Comparison of ENCODE assay signal across 8 cellular contexts in the genomic region with DNA sequence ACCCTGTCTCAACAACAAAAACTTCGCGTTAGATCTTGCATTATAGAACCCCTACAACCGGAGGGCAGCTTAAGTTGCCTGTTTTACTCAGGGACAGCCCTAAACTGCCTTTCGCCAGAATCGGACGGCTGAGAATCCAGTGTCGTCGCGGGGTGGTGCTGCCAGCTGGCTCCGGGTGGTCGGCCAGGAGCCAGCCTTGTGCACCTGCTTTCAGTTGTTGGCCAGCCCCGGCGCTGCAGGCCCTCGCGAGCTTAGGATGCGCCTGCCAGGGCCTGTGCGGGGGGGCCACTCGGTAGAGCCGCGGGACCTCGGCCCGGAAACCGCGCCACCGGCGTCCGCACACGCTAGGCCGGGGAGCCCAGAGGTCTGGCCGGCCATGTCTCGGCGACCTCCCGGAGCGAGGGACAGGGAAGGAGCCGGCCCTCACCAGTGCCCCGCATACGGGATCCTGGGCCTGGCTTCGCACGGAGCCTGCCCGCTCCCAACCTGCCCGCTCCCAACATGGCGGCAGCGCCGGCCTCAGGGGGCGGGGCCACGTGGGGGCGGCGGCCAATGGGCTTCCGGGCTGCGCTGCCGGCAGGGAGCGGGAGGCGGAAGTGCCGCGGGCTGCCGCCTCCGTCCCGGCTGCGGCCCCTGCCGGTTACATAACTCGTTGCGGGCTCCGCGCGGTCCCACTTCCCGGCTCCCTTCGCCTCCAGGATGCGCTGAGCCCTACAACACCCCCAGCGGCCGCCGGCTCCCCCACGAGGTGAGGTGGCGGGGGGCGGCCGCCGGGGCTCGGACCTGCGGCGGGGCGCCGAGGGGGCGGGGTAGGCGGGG. TPM values are rescaled to one million over a fixed set of nuclear protein-coding genes. Genes with fewer than 3 reads are reported as not detected.
A peak's percentile ranks its signal among the peaks of the same experiment; 100 is the strongest.
DNase-seq lines count a peak whose midpoint lies in the region; ATAC-seq and TF ChIP-seq lines count a peak whose summit lies in the region.

No MANE protein-coding gene starts in this region.

- H3K4me3 ChIP-seq in cardiac fibroblast (replicated peaks in 1 of 2; ENCODE audit: low read depth in 2 of 2, low read length in 2 of 2), result peak overlapping the region; percentile 50 to 78

- ATAC-seq in GM18907 (IDR thresholded peaks at IDR 0.05; ENCODE audit: unreplicated experiment) (peak; percentile 75), HG03139 (IDR thresholded peaks at IDR 0.05; ENCODE audit: unreplicated experiment) (peak; percentile 51), activated B cell treated with CpG ODN at 0.5 μM for 24 hours (ENCODE audit: low read depth) (peak; percentile 90)

- no peaks in the 10 kb centered on the region for H3K27me3 Mint-ChIP-seq in activated B cell treated with CpG ODN at 0.5 μM for 24 hours

- intact Hi-C loops in activated B cell treated with CpG ODN at 0.5 μM for 24 hours (cut with micrococcal nuclease), result loop anchor here (1.0 to 2.0 kb wide), 6 partner anchors 14 to 193 kb away; partner anchors contain the start of genes NAA60, TIGD7, ZNF174 and ZNF597

- peak overlapping the region; percentile 82 for H3K4me3 Mint-ChIP-seq in activated B cell treated with CpG ODN at 0.5 μM for 24 hours

- CTCF ChIA-PET in activated B cell treated with CpG ODN at 0.5 μM for 24 hours (lab: Charles Lee), result interaction anchor here (0.8 to 1.1 kb wide), 2 partner anchors 30 to 56 kb away, joined by 3 to 6 read pairs; partner anchors contain the start of genes ZNF174 and ZSCAN32

- no peaks in the 10 kb centered on the region for H3K36me3 Mint-ChIP-seq in activated B cell treated with CpG ODN at 0.5 μM for 24 hours (ENCODE audit: low read depth)

- H3K4me1 Mint-ChIP-seq in activated B cell treated with CpG ODN at 0.5 μM for 24 hours, result peaks cover 44% of the 10 kb centered on the region

- H3K27ac Mint-ChIP-seq in activated B cell treated with CpG ODN at 0.5 μM for 24 hours, result peak overlapping the region; percentile 85

- TF ChIP-seq CTCF in AG09319 (IDR thresholded peaks at IDR 0.05; ENCODE audit: low read depth, low read length) (peak; percentile 35), activated B cell treated with CpG ODN at 0.5 μM for 24 hours (IDR thresholded peaks at IDR 0.05) (no peak), cardiac fibroblast (IDR thresholded peaks at IDR 0.05; ENCODE audit: low read depth, low read length) (peak; percentile 28)

- no peaks in the 10 kb centered on the region for H3K9me3 Mint-ChIP-seq in activated B cell treated with CpG ODN at 0.5 μM for 24 hours

- peak; percentile 69 for DNase-seq in AG09319 (ENCODE audit: extremely low read depth, low read depth)
- peak; percentile 84 for DNase-seq in NCI-H2171 treated with DMSO at 0.1 percent for 48 hours (lab: John Stamatoyannopoulos, UW)
- peak; percentile 91 for DNase-seq in activated B cell treated with CpG ODN at 0.5 μM for 24 hours
- DNase-seq in cardiac fibroblast (ENCODE audit: low read depth in 2 of 2), result peak; percentile 89 to 92
- DNase-seq in islet precursor cell, result peak; percentile 93
- DNase-seq in stimulated activated CD4-positive, alpha-beta T cell treated with anti-CD3 and anti-CD28 coated beads, Interleukin-12 subunit alpha, Interleukin-12 subunit beta, amount 100 ng/mL, for 4 hours, result peak; percentile 90

- POLR2A ChIA-PET in activated B cell treated with CpG ODN at 0.5 μM for 24 hours (lab: Charles Lee), result interaction anchor here (0.6 to 2.0 kb wide), 21 partner anchors 13 to 351 kb away, joined by 3 to 24 read pairs (median 5); partner anchors contain the start of genes CLUAP1, NAA60, TIGD7 and ZNF174

RNA-seq across cellular contexts. Expression of gene NAA60, which starts 14.2 kb away (rescaled TPM):
- total RNA-seq in activated B cell treated with CpG ODN at 0.5 μM for 24 hours, result 44.1 and 48.0 TPM in 2 replicates

RNA-seq across cellular contexts. Expression of gene ZNF597, which starts 14.3 kb away (rescaled TPM):
- total RNA-seq in activated B cell treated with CpG ODN at 0.5 μM for 24 hours, result 3.6 and 4.2 TPM in 2 replicates

RNA-seq across cellular contexts. Expression of gene C16orf90, which starts 37.6 kb away (rescaled TPM):
- not detected in 2 replicates for total RNA-seq in activated B cell treated with CpG ODN at 0.5 μM for 24 hours

RNA-seq across cellular contexts. Expression of gene CLUAP1, which starts 43.2 kb away (rescaled TPM):
- 8.5 and 10.5 TPM in 2 replicates for total RNA-seq in activated B cell treated with CpG ODN at 0.5 μM for 24 hours

RNA-seq across cellular contexts. Expression of gene ZNF174, which starts 56.6 kb away (rescaled TPM):
- 9.0 and 10.4 TPM in 2 replicates for total RNA-seq in activated B cell treated with CpG ODN at 0.5 μM for 24 hours

Comparison
In these comparisons a context has a peak if more than half of its experiments do, and no peak if none do; other contexts are left out.
1. Peak in every context shown above with its lines: DNase-seq, ATAC-seq and H3K4me3 ChIP-seq.